ENCODE assay signal across 17 cellular contexts in genomic region chr3:64299206-64299605, GRCh38.
DNase-seq lines count a peak whose midpoint lies in the region; ATAC-seq and TF ChIP-seq lines count a peak whose summit lies in the region.
"Had no signal": no experiment of that assay in that cellular context is flagged by ENCODE, and none has a peak within 500 bp of the region (broad histone marks: within the 10 kb centered on the region; RNA-seq: fewer than 3 reads in every experiment).

No MANE protein-coding gene starts in this region.

- H3K23ac ChIP-seq in IMR-90 (ENCODE audit: low read depth, low read length), result no peak overlapping the region

- no peaks in the 10 kb centered on the region for H3K36me3 Mint-ChIP-seq in endothelial cell (ENCODE audit: low read depth, unreplicated experiment)

- POLR2A ChIA-PET in IMR-90 (lab: Charles Lee; ENCODE audit: unreplicated experiment), result no interaction called here

- in situ Hi-C loops in IMR-90 (cut with MboI; ENCODE audit: low sequenced_read_pairs), result no loop called here

- CTCF ChIA-PET in IMR-90 (lab: Yijun Ruan, JAX), result interaction anchor here (0.5 kb wide), 1 partner anchor 164 kb away, joined by 3 read pairs; no protein-coding TSS in a partner anchor

- H3K4me2 ChIP-seq in IMR-90 (ENCODE audit: low read depth, low read length), result no peak overlapping the region

- no TSS peak for BruUV-seq in IMR-90 (replicated peaks; lab: Mats Ljungman, UMichigan)

- H4K91ac ChIP-seq in IMR-90 (ENCODE audit: insufficient read depth, low read depth, low read length), result no peak overlapping the region

- H2AK9ac ChIP-seq in IMR-90 (replicated peaks; ENCODE audit: low read depth, low read length, poor library complexity), result no peak overlapping the region

- H3K79me2 ChIP-seq in ACC112 (ENCODE audit: control insufficient read depth, insufficient read depth, low read length, unreplicated experiment), result no peaks in the 10 kb centered on the region

- no CpG with 5 or more reads among the region's 1 CpG for WGBS in IMR-90 (ENCODE audit: extremely low coverage in 2 of 2, insufficient read length in 1 of 2), 2 experiments

- H2AFZ ChIP-seq in ACC112 (ENCODE audit: low read length, unreplicated experiment) (peak overlapping the region; percentile 2), IMR-90 (replicated peaks; ENCODE audit: low read length, poor library complexity) (no peak overlapping the region)

- no peak overlapping the region for H2BK5ac ChIP-seq in IMR-90 (ENCODE audit: low read depth, low read length, poor library complexity, severe bottlenecking)

- H3K56ac ChIP-seq in IMR-90 (ENCODE audit: extremely low read depth, insufficient read depth, low read length), result no peak overlapping the region

- H3K36me3 ChIP-seq in ACC112 (ENCODE audit: insufficient read depth, low read length) (no peaks in the 10 kb centered on the region), IMR-90 (ENCODE audit: control insufficient read depth, insufficient read depth, low read length) (no peaks in the 10 kb centered on the region)

- H3K4me1 ChIP-seq in ACC112 (ENCODE audit: control insufficient read depth, insufficient read depth, low read length, unreplicated experiment), result peaks cover 24% of the 10 kb centered on the region
- no peaks in the 10 kb centered on the region; the same call in 1 of the 2 replicates for H3K4me1 ChIP-seq in IMR-90 (ENCODE audit: control insufficient read depth, insufficient read depth, low read length)

- H3K18ac ChIP-seq in IMR-90 (ENCODE audit: low read depth, low read length), result no peak overlapping the region

- no peaks in the 10 kb centered on the region for H4K20me1 ChIP-seq in IMR-90 (ENCODE audit: insufficient read depth, low read length)

- H3K9ac ChIP-seq in IMR-90 (ENCODE audit: low read depth, low read length), result no peak overlapping the region

- H3K27me3 Mint-ChIP-seq in endothelial cell (ENCODE audit: unreplicated experiment), result peaks cover 3% of the 10 kb centered on the region

- 0 out of 2 replicates have a peak, but pooled peaks cover 4% of the 10 kb centered on the region for H3K9me1 ChIP-seq in IMR-90 (ENCODE audit: insufficient read depth, low read length)

- H3K27me3 ChIP-seq in ACC112 (ENCODE audit: insufficient read depth, low read length), result no peaks in the 10 kb centered on the region
- H3K27me3 ChIP-seq in IMR-90 (ENCODE audit: control insufficient read depth, insufficient read depth, low read length), result no peaks in the 10 kb centered on the region

- no peak overlapping the region for H3K4ac ChIP-seq in IMR-90 (ENCODE audit: low read depth, low read length)

- DNase-seq in IMR-90 (peak; percentile 25), amniotic epithelial cell (ENCODE audit: low read depth) (peak; percentile 47), choroid plexus epithelial cell (ENCODE audit: low read depth) (peak; percentile 37), endothelial cell (ENCODE audit: low spot score) (no peak), SKM-1 (lab: John Stamatoyannopoulos, UW; ENCODE audit: unreplicated experiment) (no peak)
- DNase-seq in activated CD8-positive, alpha-beta memory T cell treated with anti-CD3 and anti-CD28 coated beads, Interleukin-2, amount 50 U/mL, for 48 hours, result no peak
- DNase-seq: 8988T; C1 segment of cervical spinal cord; Calu3; CD4-positive, alpha-beta T cell; DMS 273 treated with DMSO at 0.1 percent for 48 hours; GOT3; H9 had no signal

- TF ChIP-seq CTCF in IMR-90 (conservative IDR thresholded peaks at IDR 0.05; ENCODE audit: low read depth, low read length) (no peak), choroid plexus epithelial cell (conservative IDR thresholded peaks at IDR 0.05; ENCODE audit: low read depth, low read length) (no peak), endothelial cell (IDR thresholded peaks at IDR 0.05; ENCODE audit: unreplicated experiment) (no peak)

- ATAC-seq in IMR-90 (ENCODE audit: low read depth), result no peak
- no peak for ATAC-seq in HG02884 (IDR thresholded peaks at IDR 0.05; ENCODE audit: unreplicated experiment)
- ATAC-seq: HepG2 had no signal

- H3K9me3 Mint-ChIP-seq in endothelial cell (ENCODE audit: unreplicated experiment), result no peaks in the 10 kb centered on the region

- H4K8ac ChIP-seq in IMR-90 (ENCODE audit: low read depth in 2 of 2, low read length in 2 of 2), result no peak overlapping the region

- no peak overlapping the region for H4K5ac ChIP-seq in IMR-90 (ENCODE audit: low read depth, low read length)

- no peak overlapping the region for H3K27ac Mint-ChIP-seq in endothelial cell (ENCODE audit: unreplicated experiment)
- H3K27ac Mint-ChIP-seq: B cell; CD4-positive, alpha-beta T cell; H9 had no signal

- intact Hi-C loops in IMR-90 (cut with micrococcal nuclease), result no loop called here

- H3K14ac ChIP-seq in IMR-90 (replicated peaks; ENCODE audit: low read depth, low read length), result no peak overlapping the region

- TF ChIP-seq RAD21 in IMR-90 (IDR thresholded peaks at IDR 0.05; ENCODE audit: low read length), result no peak

- no peak overlapping the region for H3K4me3 ChIP-seq in ACC112 (ENCODE audit: low read depth, low read length)
- no peak overlapping the region for H3K4me3 ChIP-seq in IMR-90 (ENCODE audit: insufficient read depth, low read depth, low read length)
- H3K4me3 ChIP-seq in choroid plexus epithelial cell (ENCODE audit: low read depth, low read length), result no peak overlapping the region

- no peak overlapping the region for H2BK120ac ChIP-seq in IMR-90 (ENCODE audit: low read depth, low read length)

- peaks cover 4% of the 10 kb centered on the region for H3K9me3 ChIP-seq in IMR-90 (ENCODE audit: control insufficient read depth, insufficient read depth, low read length)

- H2BK20ac ChIP-seq in IMR-90 (ENCODE audit: low read depth, low read length), result no peak overlapping the region

- no peak for TF ChIP-seq POLR2A in IMR-90 (IDR thresholded peaks at IDR 0.05; ENCODE audit: low read depth, low read length)

- H3K4me3 Mint-ChIP-seq in endothelial cell (ENCODE audit: unreplicated experiment), result no peak overlapping the region
- H3K4me3 Mint-ChIP-seq: B cell; CD4-positive, alpha-beta T cell; H9 had no signal

- no peak overlapping the region for H2BK15ac ChIP-seq in IMR-90 (ENCODE audit: low read depth, low read length)

- H3K4me1 Mint-ChIP-seq in endothelial cell (ENCODE audit: unreplicated experiment), result no peaks in the 10 kb centered on the region
- H3K4me1 Mint-ChIP-seq: B cell had no signal

- H2AK5ac ChIP-seq in IMR-90 (ENCODE audit: low read depth, low read length), result no peak overlapping the region

- H3K27ac ChIP-seq in ACC112 (ENCODE audit: low read depth, low read length), result no peak overlapping the region
- H3K27ac ChIP-seq in IMR-90 (ENCODE audit: insufficient read depth, low read length), result no peak overlapping the region

- no peaks in the 10 kb centered on the region for H3K79me1 ChIP-seq in IMR-90 (ENCODE audit: low read depth in 1 of 2, low read length in 2 of 2)

- dilution Hi-C loops in IMR-90 (cut with HindIII; ENCODE audit: low sequenced_read_pairs, unreplicated experiment), result no loop called here

TF ChIP-seq in IMR-90, 13 proteins besides CTCF, POLR2A, EP300 and RAD21:
- TF ChIP-seq ELK1 (IDR thresholded peaks at IDR 0.05; ENCODE audit: borderline replicate concordance, low read depth, low read length), result no peak
- TF ChIP-seq MAFK (IDR thresholded peaks at IDR 0.05; ENCODE audit: low read depth, low read length), result no peak
- TF ChIP-seq BHLHE40 (IDR thresholded peaks at IDR 0.05; ENCODE audit: low read depth, low read length), result no peak
- TF ChIP-seq SMC3 (IDR thresholded peaks at IDR 0.05; ENCODE audit: low read depth, low read length), result no peak
- TF ChIP-seq USF2 (IDR thresholded peaks at IDR 0.05; ENCODE audit: low read depth, low read length), result no peak
- no peak for TF ChIP-seq RCOR1 (IDR thresholded peaks at IDR 0.05; ENCODE audit: insufficient replicate concordance, low read length)
- no peak for TF ChIP-seq FOS (IDR thresholded peaks at IDR 0.05; ENCODE audit: low read depth, low read length)

Comparison
In these comparisons a context has a peak if more than half of its experiments do, and no peak if none do; other contexts are left out.
1. DNase-seq: peak in IMR-90 (single experiment), amniotic epithelial cell (single experiment) and choroid plexus epithelial cell (single experiment); none in endothelial cell (single experiment), activated CD8-positive, alpha-beta memory T cell treated with anti-CD3 and anti-CD28 coated beads, Interleukin-2, amount 50 U/mL, for 48 hours (single experiment) and SKM-1 (single experiment).